8 cellular contexts compared by ENCODE assay signal in the genomic region with DNA sequence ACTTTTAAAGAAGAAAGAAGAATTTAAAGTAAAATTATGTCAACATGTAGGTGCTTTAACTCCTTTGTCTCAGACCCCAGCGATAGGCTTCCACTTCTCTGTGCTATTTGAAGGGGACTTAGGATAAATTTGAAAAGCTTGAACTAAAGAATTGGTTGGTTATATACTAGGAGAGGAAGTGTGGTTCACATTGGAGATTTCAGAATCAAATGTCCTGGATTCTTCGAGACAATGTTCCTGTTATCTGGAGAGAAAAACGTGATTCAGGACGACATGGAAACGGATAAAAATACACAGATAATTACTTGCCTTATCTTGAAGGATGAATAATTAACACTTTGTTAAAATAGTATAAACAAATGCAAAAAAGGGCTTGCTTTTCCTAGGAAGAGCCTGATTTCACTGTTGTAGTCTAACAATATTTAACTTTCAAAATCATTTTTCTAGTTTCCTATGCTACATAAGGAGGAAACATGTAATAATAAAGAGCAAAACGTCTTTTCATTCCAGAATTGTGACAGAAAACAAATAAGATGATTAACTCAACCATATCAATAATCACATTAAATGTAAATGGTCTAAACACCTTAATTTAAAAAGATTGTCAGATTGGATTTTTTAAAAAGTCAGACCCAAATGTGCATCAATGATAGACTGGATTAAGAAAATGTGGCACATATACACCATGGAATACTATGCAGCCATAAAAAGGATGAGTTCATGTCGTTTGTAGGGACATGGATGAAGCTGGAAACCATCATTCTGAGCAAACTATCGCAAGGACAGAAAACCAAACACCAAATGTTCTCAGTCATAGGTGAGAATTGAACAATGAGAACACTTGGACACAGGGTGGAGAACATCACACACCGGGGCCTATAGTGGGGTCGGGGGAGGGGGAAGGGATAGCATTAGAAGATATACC. TPM values are rescaled to one million over a fixed set of nuclear protein-coding genes. Genes with fewer than 3 reads are reported as not detected.
DNase-seq lines count a peak whose midpoint lies in the region; ATAC-seq and TF ChIP-seq lines count a peak whose summit lies in the region.

No MANE protein-coding gene starts in this region.

- H3K27ac ChIP-seq in heart right ventricle (peak overlapping the region; percentile 80 to 98 (median 92)), lung (ENCODE audit: low read depth in 1 of 2, low read length in 1 of 2) (peak overlapping the region; percentile 92 to 96), vagina (peak overlapping the region; percentile 74)

- ATAC-seq in heart right ventricle (no peak), Right ventricle myocardium inferior (no peak), lung (ENCODE audit: insufficient read depth, low FRiP score) (no peak), HG02884 (IDR thresholded peaks at IDR 0.05; ENCODE audit: unreplicated experiment) (no peak)

- no peak for TF ChIP-seq CTCF in heart right ventricle (IDR thresholded peaks at IDR 0.05)
- no peak for TF ChIP-seq CTCF in brain (conservative IDR thresholded peaks at IDR 0.05)
- TF ChIP-seq CTCF in lung (IDR thresholded peaks at IDR 0.05; ENCODE audit: control extremely low read depth, extremely low read depth): no peak
- TF ChIP-seq CTCF in vagina (IDR thresholded peaks at IDR 0.05): no peak

- H3K9me3 Mint-ChIP-seq in brain: peaks cover 21 to 25% (median 22%) of the 10 kb centered on the region in 5 experiments

- no peaks in the 10 kb centered on the region for H3K36me3 ChIP-seq in heart right ventricle
- H3K36me3 ChIP-seq in lung (ENCODE audit: control insufficient read depth in 2 of 2, insufficient read depth in 2 of 2, low read length in 2 of 2): no peaks in the 10 kb centered on the region
- H3K36me3 ChIP-seq in vagina: no peaks in the 10 kb centered on the region

- H3K36me3 Mint-ChIP-seq in brain: peaks cover 30% of the 10 kb centered on the region

- no peak for TF ChIP-seq POLR2A in vagina (IDR thresholded peaks at IDR 0.05)

- H3K27me3 Mint-ChIP-seq in brain: peaks cover 30% of the 10 kb centered on the region

- H3K27me3 ChIP-seq in heart right ventricle (peaks cover 0 to 26% (median 7%) of the 10 kb centered on the region in 7 donors), lung (ENCODE audit: control insufficient read depth, insufficient read depth) (no peaks in the 10 kb centered on the region), vagina (no peaks in the 10 kb centered on the region)

- no peak for DNase-seq in heart right ventricle
- DNase-seq in Right ventricle myocardium inferior (ENCODE audit: missing footprints): no peak
- no peak for DNase-seq in lung (ENCODE audit: low spot score)
- no peak for DNase-seq in vagina (ENCODE audit: extremely low spot score in 2 of 2)
- DNase-seq in HuH-7.5 (ENCODE audit: low spot score): no peak
- no peak for DNase-seq in EL

- peaks cover 37% of the 10 kb centered on the region for H3K4me1 Mint-ChIP-seq in brain

- H3K27ac Mint-ChIP-seq in brain: peak overlapping the region; percentile 99 to 100 (median 99)

- H3K4me3 ChIP-seq in heart right ventricle (peak overlapping the region; percentile 57 to 94 (median 81)), lung (no peak overlapping the region), vagina (peak overlapping the region; percentile 66 to 93)

- intact Hi-C loops in heart right ventricle (cut with DNase I) (no loop called here), Right ventricle myocardium inferior (cut with DNase I) (no loop called here), vagina (cut with DNase I) (no loop called here)

- WGBS in heart right ventricle, 2 donors: 44% methylated on average over 10 of the region's 10 CpGs
- 41 to 45% methylated on average over 10 of the region's 10 CpGs for WGBS in lung, 2 donors

- H3K4me1 ChIP-seq in heart right ventricle: peaks cover 0 to 28% (median 18%) of the 10 kb centered on the region in 9 donors
- H3K4me1 ChIP-seq in lung (ENCODE audit: control insufficient read depth in 2 of 2, insufficient read depth in 2 of 2, low read length in 2 of 2): peaks cover 2 to 11% of the 10 kb centered on the region in 2 donors
- H3K4me1 ChIP-seq in vagina: peaks cover 19% of the 10 kb centered on the region

- H3K4me3 Mint-ChIP-seq in brain: peak overlapping the region; percentile 100

- H3K9me3 ChIP-seq in heart right ventricle (peaks cover 0 to 15% (median 0%) of the 10 kb centered on the region in 11 donors), lung (ENCODE audit: control insufficient read depth in 2 of 2, insufficient read depth in 1 of 2, low read length in 1 of 2) (no peaks in the 10 kb centered on the region), vagina (no peaks in the 10 kb centered on the region)

RNA-seq across cellular contexts. Expression of a gene that starts 0.7 kb away (rescaled TPM):
- total RNA-seq in heart right ventricle (10 to 100 TPM in 8 of 10 donors, 1 to 10 TPM in 2; 5.5 to 19.4 (median 12.2) TPM), Right ventricle myocardium inferior (8.1 TPM), lung (10 to 100 TPM; 17.6 to 22.5 TPM), vagina (18.7 TPM)
- polyA plus RNA-seq in heart right ventricle (10 to 100 TPM in 1 of 2 donors, 1 to 10 TPM in 1; 8.8 to 11.0 TPM), brain (ENCODE audit: insufficient read depth, low read depth, low replicate concordance) (1.9 TPM), lung (10 to 100 TPM; 10.4 to 32.9 TPM)

RNA-seq across cellular contexts. Expression of a gene that starts 35.4 kb away (rescaled TPM):
- total RNA-seq in heart right ventricle (10 to 100 TPM; 20.6 to 29.7 (median 25.8) TPM), Right ventricle myocardium inferior (22.3 TPM), lung (10 to 100 TPM; 17.9 to 39.8 TPM), vagina (12.0 TPM)
- polyA plus RNA-seq in heart right ventricle (10 to 100 TPM in 1 of 2 donors, 1 to 10 TPM in 1; 3.1 to 18.1 TPM), brain (ENCODE audit: insufficient read depth, low read depth, low replicate concordance) (0.88 TPM), lung (10 to 100 TPM in 1 of 2 donors, 1 to 10 TPM in 1; 4.7 to 14.7 TPM)
